In genomic region chr5:74286734-74287705, GRCh38 we compare ENCODE assay signal across 1 cellular context.
TF ChIP-seq lines count a peak whose summit lies in the region.

No MANE protein-coding gene starts in this region.

TF ChIP-seq in K562, 482 proteins besides CTCF, POLR2A, EP300 and RAD21 (continued from another document):
- TF ChIP-seq ETS1 (conservative IDR thresholded peaks at IDR 0.05; ENCODE audit: control insufficient read depth, low read depth, low read length) (no peak), ZFX (CRISPR knock-in tag; IDR thresholded peaks at IDR 0.05) (peak; percentile 44; the same call in 1 of the 2 replicates), ILK (tag; IDR thresholded peaks at IDR 0.05; ENCODE audit: borderline replicate concordance, low read depth) (no peak), IFI16 (CRISPR knock-in tag; IDR thresholded peaks at IDR 0.05) (no peak), ZBTB40 (IDR thresholded peaks at IDR 0.05) (no peak), ZBTB40 (CRISPR knock-in tag; IDR thresholded peaks at IDR 0.05) (0 out of 2 replicates have a peak, but pooled peaks have one; percentile 22), ZNF121 (CRISPR knock-in tag; conservative IDR thresholded peaks at IDR 0.05) (peak; percentile 22; the same call in 1 of the 2 replicates), ZNF431 (CRISPR knock-in tag; IDR thresholded peaks at IDR 0.05) (no peak), ESRRB (CRISPR knock-in tag; IDR thresholded peaks at IDR 0.05; ENCODE audit: borderline replicate concordance) (no peak), MCM7 (IDR thresholded peaks at IDR 0.05) (0 out of 4 replicates have a peak, but pooled peaks of 1 of the 2 experiments have one; percentile 37), ETV6 (IDR thresholded peaks at IDR 0.05; ENCODE audit: borderline replicate concordance in 1 of 2, low read depth in 2 of 2, low read length in 1 of 2) (no peak), ETV6 (CRISPR knock-in tag; IDR thresholded peaks at IDR 0.05; ENCODE audit: borderline replicate concordance) (peak; percentile 79; the same call in 1 of the 2 replicates), BCOR (IDR thresholded peaks at IDR 0.05) (no peak)
